In the genomic region with DNA sequence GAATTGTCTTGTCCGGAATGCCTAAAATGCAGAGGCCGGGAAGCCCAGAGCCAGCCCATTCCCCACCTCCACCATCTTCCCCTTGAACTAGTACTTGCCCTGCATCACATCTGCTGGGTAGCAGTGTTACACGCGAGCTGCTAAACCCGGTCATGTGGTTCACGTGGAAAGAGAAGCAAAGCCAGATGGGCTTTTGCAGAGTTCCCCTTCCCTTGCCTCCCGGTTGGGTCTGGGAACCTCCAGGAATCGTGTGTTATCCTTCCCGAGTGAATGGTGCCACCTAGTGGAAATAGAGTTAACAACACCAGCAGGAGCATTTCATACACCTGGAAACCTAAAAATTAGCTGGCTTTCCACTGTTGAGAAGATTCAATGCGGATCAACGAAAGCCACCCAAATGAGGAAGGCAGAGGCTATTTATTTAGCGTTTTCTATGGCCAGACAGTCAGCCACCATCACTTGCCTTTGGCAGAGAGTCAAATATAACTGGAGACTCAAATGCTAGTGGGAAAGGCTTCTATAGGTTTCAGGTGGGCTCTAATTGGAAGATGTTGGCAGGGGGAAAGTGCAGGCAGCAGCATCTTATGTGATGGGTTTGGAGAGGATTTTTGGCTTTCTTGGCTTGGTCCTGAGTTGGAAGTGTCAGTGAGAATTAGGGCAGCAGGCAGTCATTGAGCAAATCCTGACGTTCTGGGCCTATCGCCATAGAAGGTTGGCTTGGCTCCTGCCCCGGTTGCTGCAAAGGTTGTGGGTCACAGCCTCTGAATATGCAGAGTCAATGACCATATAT, we compare ENCODE assay signal across 8 cellular contexts. TPM values are rescaled to one million over a fixed set of nuclear protein-coding genes. Genes with fewer than 3 reads are reported as not detected.
DNase-seq lines count a peak whose midpoint lies in the region; ATAC-seq, FAIRE-seq and TF ChIP-seq lines count a peak whose summit lies in the region.

No MANE protein-coding gene starts in this region.

- no peak overlapping the region for H3K4me3 Mint-ChIP-seq in T-cell

- H3K9me3 Mint-ChIP-seq in T-cell = no peaks in the 10 kb centered on the region

- peak; percentile 92 for TF ChIP-seq CTCF in epithelial cell of proximal tubule (conservative IDR thresholded peaks at IDR 0.05; ENCODE audit: low read depth, low read length)

- CTCF ChIA-PET in T-cell (lab: Charles Lee) = interaction anchor here (0.6 to 1.5 kb wide), 6 partner anchors 135 to 358 kb away, joined by 3 to 7 read pairs (median 4); no protein-coding TSS in a partner anchor

- peak; percentile 24 for DNase-seq in activated naive CD4-positive, alpha-beta T cell treated with Interleukin-2 at 50 U/mL for 16 hours
- no peak for DNase-seq in activated naive CD4-positive, alpha-beta T cell treated with anti-CD3 and anti-CD28 coated beads, Interleukin-2, amount 50 U/mL, for 16 hours
- peak; percentile 79 for DNase-seq in NCI-H146 (lab: John Stamatoyannopoulos, UW)
- peak in 4 of 34 experiments; percentile 22 to 35 (median 26) for DNase-seq in T-cell
- DNase-seq in epithelial cell of proximal tubule (ENCODE audit: low read depth) = no peak
- DNase-seq in mucosa of gallbladder (ENCODE audit: low spot score) = peak; percentile 68
- DNase-seq in GM12892 (ENCODE audit: insufficient read length) = no peak

- ATAC-seq in T-cell (replicated peaks in 1 of 4) = peak in 3 of 4 experiments; percentile 29 to 51 (median 50)
- no peak for ATAC-seq in GM18858 (IDR thresholded peaks at IDR 0.05; ENCODE audit: unreplicated experiment)

- POLR2A ChIA-PET in T-cell (lab: Charles Lee) = interaction anchor here in 1 of 2 donors (0.7 kb wide), 1 partner anchor 12 kb away, joined by 3 read pairs; no protein-coding TSS in a partner anchor

- no peak for FAIRE-seq in GM12892 (lab: Jason Lieb, UNC)

- no peak overlapping the region for H3K4me3 ChIP-seq in epithelial cell of proximal tubule (ENCODE audit: low read depth, low read length)

- no peak for TF ChIP-seq POLR2A in GM12892 (IDR thresholded peaks at IDR 0.05; ENCODE audit: low read depth, low read length)

- no peak overlapping the region for H3K27ac Mint-ChIP-seq in T-cell

- H3K4me1 Mint-ChIP-seq in T-cell = peaks cover 18 to 25% (median 21%) of the 10 kb centered on the region in 3 donors

- no peaks in the 10 kb centered on the region for H3K36me3 Mint-ChIP-seq in T-cell

- H3K27me3 Mint-ChIP-seq in T-cell = peaks cover 6 to 13% of the 10 kb centered on the region in 2 donors

RNA-seq across cellular contexts. Expression of gene DENND2A, which starts 12.9 kb away (rescaled TPM):
- total RNA-seq in T-cell = under 1 TPM in 1 of 5 donors, not detected in 4; 0.09 TPM
- 27.6 and 34.4 TPM in 2 replicates for total RNA-seq in epithelial cell of proximal tubule
- 14.0 TPM for total RNA-seq in mucosa of gallbladder
- not detected for polyA plus RNA-seq in GM12892 (2012; ENCODE audit: missing spikeins)

RNA-seq across cellular contexts. Expression of gene ADCK2, which starts 19.2 kb away (rescaled TPM):
- total RNA-seq in T-cell = 10 to 100 TPM; 16.3 to 23.3 (median 20.2) TPM
- 32.3 and 36.8 TPM in 2 replicates for total RNA-seq in epithelial cell of proximal tubule
- 22.4 TPM for total RNA-seq in mucosa of gallbladder
- 12.2 TPM for polyA plus RNA-seq in GM12892 (2012; ENCODE audit: missing spikeins)

RNA-seq across cellular contexts. Expression of gene NDUFB2, which starts 43.0 kb away (rescaled TPM):
- 100 to 1,000 TPM in 3 of 5 donors, 10 to 100 TPM in 2; 97.2 to 110 (median 103) TPM for total RNA-seq in T-cell
- 425 and 531 TPM in 2 replicates for total RNA-seq in epithelial cell of proximal tubule
- 224 TPM for total RNA-seq in mucosa of gallbladder
- polyA plus RNA-seq in GM12892 (2012; ENCODE audit: missing spikeins) = 176 TPM

Comparison
In these comparisons a context has a peak if more than half of its experiments do, and no peak if none do; other contexts are left out.
1. DNase-seq: peak in activated naive CD4-positive, alpha-beta T cell treated with Interleukin-2 at 50 U/mL for 16 hours (single experiment), NCI-H146 (single experiment) and mucosa of gallbladder (single experiment); none in activated naive CD4-positive, alpha-beta T cell treated with anti-CD3 and anti-CD28 coated beads, Interleukin-2, amount 50 U/mL, for 16 hours (single experiment), epithelial cell of proximal tubule (single experiment) and GM12892 (single experiment).
2. RNA of gene DENND2A, which starts 12.9 kb away (total RNA-seq): 27.6 to 34.4 TPM in epithelial cell of proximal tubule and 14.0 TPM in mucosa of gallbladder (single experiment); 0.09 TPM in T-cell; every median in the first group is over 10 times any median in the second.